ENCODE assay signal across 8 cellular contexts in the genomic region with DNA sequence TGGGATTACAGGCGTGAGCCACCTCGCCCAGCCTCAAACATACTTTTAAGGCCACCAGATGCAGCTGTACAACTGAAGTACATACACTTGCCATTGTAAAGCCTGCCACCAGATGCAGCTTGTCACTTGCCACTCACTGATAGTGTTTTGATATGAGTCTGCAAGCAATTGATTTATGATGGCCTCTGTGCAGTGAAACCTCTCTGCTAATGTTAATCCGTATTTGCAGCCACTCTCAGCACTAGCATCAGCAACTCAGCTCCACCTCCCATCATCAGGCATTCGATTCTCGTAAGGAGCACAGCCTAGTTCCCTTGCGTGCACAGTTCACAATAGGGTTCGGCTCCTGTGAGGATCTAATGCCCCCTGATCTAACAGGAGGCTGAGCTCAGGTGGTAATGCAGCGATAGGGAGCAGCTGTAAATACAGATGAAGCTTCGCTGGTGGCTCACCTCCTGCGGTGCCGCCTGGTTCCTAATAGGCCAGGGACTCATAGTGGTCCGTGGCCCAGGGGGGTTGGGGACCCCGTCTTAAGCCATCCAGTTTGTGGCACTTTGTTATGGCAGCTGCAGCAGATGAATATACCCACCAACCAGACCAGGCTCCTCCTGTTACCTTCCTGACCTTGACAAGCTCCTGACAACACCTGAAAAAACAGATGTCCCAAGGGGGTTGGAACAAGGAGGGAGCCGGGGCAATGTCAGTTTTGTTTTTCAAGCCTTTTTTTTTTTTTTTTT. TPM values are rescaled to one million over a fixed set of nuclear protein-coding genes. Genes with fewer than 3 reads are reported as not detected.
A peak's percentile ranks its signal among the peaks of the same experiment; 100 is the strongest.
DNase-seq lines count a peak whose midpoint lies in the region; ATAC-seq, FAIRE-seq and TF ChIP-seq lines count a peak whose summit lies in the region.

No MANE protein-coding gene starts in this region.

- H3K9ac ChIP-seq in K562 (ENCODE audit: insufficient read depth in 1 of 2, low read depth in 2 of 2, low read length in 2 of 2) = peak overlapping the region; percentile 3 to 91; a peak in 3 of 4 replicates

- peaks cover 9% of the 10 kb centered on the region for H3K4me1 Mint-ChIP-seq in Caco-2 (ENCODE audit: low read depth, unreplicated experiment)

- 85% methylated on average over 14 of the region's 14 CpGs for WGBS in K562 (ENCODE audit: insufficient coverage, low coverage, missing lambda C conversion rate)
- 62 to 75% methylated on average over 14 of the region's 14 CpGs for WGBS in testis, 2 donors

- no peak for ATAC-seq in K562
- no peak for ATAC-seq in GM21576 (IDR thresholded peaks at IDR 0.05; ENCODE audit: unreplicated experiment)
- ATAC-seq in HG02678 (IDR thresholded peaks at IDR 0.05; ENCODE audit: unreplicated experiment) = no peak

- TF ChIP-seq RAD21 in K562 (CRISPR knock-in tag; conservative IDR thresholded peaks at IDR 0.05 in 1 of 2, IDR thresholded peaks at IDR 0.05 in 1 of 2) = no peak

- H3K27ac ChIP-seq in K562 (ENCODE audit: extremely low read depth, low read depth, low read length) = peak overlapping the region; percentile 91; the same call in 1 of the 3 replicates
- H3K27ac ChIP-seq in testis = no peak overlapping the region

- CTCF ChIA-PET in Caco-2 (lab: Charles Lee) (interaction anchor here (0.6 to 1.7 kb wide), 6 partner anchors 8 to 415 kb away, joined by 3 to 9 read pairs (median 4); no protein-coding TSS in a partner anchor), K562 (lab: Yijun Ruan, JAX; ENCODE audit: low intra/inter-chr PET ratio) (no interaction called here)

- peak overlapping the region; percentile 12; the same call in 1 of the 2 replicates for H3K4me2 ChIP-seq in K562 (ENCODE audit: insufficient read depth, low read length)

- intact Hi-C loops in Caco-2 (cut with micrococcal nuclease; ENCODE audit: unreplicated experiment) (no loop called here), K562 (cut with micrococcal nuclease) (loop anchor here (5.0 kb wide), 1 partner anchor 58 kb away; no protein-coding TSS in a partner anchor), testis (cut with DNase I; ENCODE audit: low total_unique reads) (no loop called here)

- peaks cover 18% of the 10 kb centered on the region; the same call in 1 of the 2 replicates for H4K20me1 ChIP-seq in K562 (replicated peaks; ENCODE audit: control insufficient read depth, insufficient read depth, low read length)

- H3K36me3 ChIP-seq in Caco-2 (ENCODE audit: control insufficient read depth, insufficient read depth, low read length) (0 out of 2 replicates have a peak, but pooled peaks cover 1% of the 10 kb centered on the region), K562 (ENCODE audit: control insufficient read depth, insufficient read depth, low read length) (peaks cover 20% of the 10 kb centered on the region; the same call in 2 of the 3 replicates), neuron (ENCODE audit: insufficient read depth, low read length) (peaks cover 6% of the 10 kb centered on the region), testis (ENCODE audit: low read depth, missing control alignments) (no peaks in the 10 kb centered on the region)

- in situ Hi-C loops in K562 (cut with MboI) = no loop called here

- POLR2A ChIA-PET in Caco-2 (lab: Charles Lee) (interaction anchor here (0.6 to 1.7 kb wide), 10 partner anchors 9 to 92 kb away, joined by 3 to 18 read pairs (median 6); no protein-coding TSS in a partner anchor), K562 (lab: Yijun Ruan, JAX) (interaction anchor here (0.6 to 6.1 kb wide), 10 partner anchors 12 to 316 kb away, joined by 3 to 102 read pairs (median 6); no protein-coding TSS in a partner anchor)

- no peaks in the 10 kb centered on the region for H3K9me3 Mint-ChIP-seq in Caco-2 (ENCODE audit: unreplicated experiment)

- no peak for TF ChIP-seq CTCF in Caco-2 (IDR thresholded peaks at IDR 0.05; ENCODE audit: insufficient read depth in 1 of 2, low read depth in 1 of 2, low read length in 1 of 2, severe bottlenecking in 1 of 2, unreplicated experiment in 1 of 2)
- no peak for TF ChIP-seq CTCF in K562 (IDR thresholded peaks at IDR 0.05 in 2 of 3, conservative IDR thresholded peaks at IDR 0.05 in 1 of 3; ENCODE audit: insufficient read depth in 2 of 3, low read depth in 1 of 3, low read length in 3 of 3)
- no peak for TF ChIP-seq CTCF in testis (IDR thresholded peaks at IDR 0.05)

- no peaks in the 10 kb centered on the region for H3K27me3 Mint-ChIP-seq in Caco-2 (ENCODE audit: insufficient read depth, unreplicated experiment)

- DNase-seq in Caco-2 = no peak
- DNase-seq in NCI-H146 (lab: John Stamatoyannopoulos, UW) = peak; percentile 80
- DNase-seq in K562 (ENCODE audit: extremely low read depth in 1 of 4, low spot score in 3 of 4) = no peak
- DNase-seq in HPDE6-E6E7 (ENCODE audit: extremely low spot score) = no peak
- DNase-seq in testis = no peak

- H3K9me1 ChIP-seq in K562 (ENCODE audit: control insufficient read depth, insufficient read depth, low read length) = no peaks in the 10 kb centered on the region

- H2AFZ ChIP-seq in K562 (ENCODE audit: low read depth, low read length) (peak overlapping the region; percentile 88), neuron (ENCODE audit: low read depth, low read length) (peak overlapping the region; percentile 11)

- H3K4me1 ChIP-seq in Caco-2 = peaks cover 28% of the 10 kb centered on the region
- peaks cover 17 to 22% of the 10 kb centered on the region in 2 experiments; a peak in 4 of 5 replicates for H3K4me1 ChIP-seq in K562 (replicated peaks in 1 of 2; ENCODE audit: control insufficient read depth in 2 of 2, insufficient read depth in 2 of 2, low read length in 2 of 2)
- peaks cover 20% of the 10 kb centered on the region for H3K4me1 ChIP-seq in neuron (ENCODE audit: insufficient read depth, low read length)
- peaks cover 14% of the 10 kb centered on the region for H3K4me1 ChIP-seq in testis

- H3K27ac Mint-ChIP-seq in Caco-2 (ENCODE audit: unreplicated experiment) = peak overlapping the region; percentile 99

- BruUV-seq in Caco-2 (replicated peaks; lab: Mats Ljungman, UMichigan) (no TSS peak), K562 (replicated peaks; lab: Mats Ljungman, UMichigan) (no TSS peak)

- H3K27me3 ChIP-seq in Caco-2 (replicated peaks; ENCODE audit: control insufficient read depth, insufficient read depth, low read length) (no peaks in the 10 kb centered on the region), K562 (ENCODE audit: control insufficient read depth in 2 of 2, insufficient read depth in 2 of 2, low read length in 2 of 2) (no peaks in the 10 kb centered on the region), neuron (ENCODE audit: insufficient read depth, low read length) (no peaks in the 10 kb centered on the region), testis (no peaks in the 10 kb centered on the region)

- no peak for FAIRE-seq in K562 (lab: Jason Lieb, UNC)

- no peak for TF ChIP-seq POLR2A in K562 (conservative IDR thresholded peaks at IDR 0.05)
- no peak for TF ChIP-seq POLR2A in testis (IDR thresholded peaks at IDR 0.05)

- peak overlapping the region; percentile 100 for H3K4me3 Mint-ChIP-seq in Caco-2 (ENCODE audit: unreplicated experiment)

- H3K9me3 ChIP-seq in Caco-2 = no peaks in the 10 kb centered on the region
- H3K9me3 ChIP-seq in K562 (replicated peaks; ENCODE audit: control insufficient read depth, insufficient read depth, low read depth, low read length) = no peaks in the 10 kb centered on the region
- no peaks in the 10 kb centered on the region for H3K9me3 ChIP-seq in neuron (ENCODE audit: low read length)
- H3K9me3 ChIP-seq in testis = no peaks in the 10 kb centered on the region

- peaks cover 50% of the 10 kb centered on the region for H3K36me3 Mint-ChIP-seq in Caco-2 (ENCODE audit: insufficient read depth, unreplicated experiment)

- H3K4me3 ChIP-seq in Caco-2 (ENCODE audit: low read depth, low read length) (no peak overlapping the region; the same call in none of the 2 replicates), K562 (no peak overlapping the region), neuron (ENCODE audit: low read length) (no peak overlapping the region), testis (no peak overlapping the region)

- peaks cover 39% of the 10 kb centered on the region for H3K79me2 ChIP-seq in K562 (ENCODE audit: control insufficient read depth, insufficient read depth, low read length)

- no peak for TF ChIP-seq EP300 in K562 (IDR thresholded peaks at IDR 0.05; ENCODE audit: low read length)

RNA-seq across cellular contexts. Expression of gene HERPUD1, which starts 1.3 kb away (rescaled TPM):
- 240 and 296 TPM in 2 replicates for total RNA-seq in Caco-2 (2022)
- 163 and 256 TPM in 2 replicates for total RNA-seq in K562 (2011; cell fraction: chromatin; rRNA removed; ENCODE audit: low replicate concordance)
- 127 and 147 TPM in 2 replicates for total RNA-seq in K562 (2011; cell fraction: nucleolus; rRNA removed)
- 170 and 203 TPM in 2 replicates for total RNA-seq in K562 (2011; cell fraction: nucleoplasm; rRNA removed)
- 25.8 and 26.8 TPM in 2 replicates for total RNA-seq in K562 (2014; rRNA removed)
- 49.3 and 65.4 TPM in 2 replicates for total RNA-seq in K562 (2014; rRNA removed; fragmentation: Illumina TruSeq; extraction: Trizol)
- 18.1 and 19.2 TPM in 2 replicates for total RNA-seq in K562 (2015; rRNA removed; fragmentation: Illumina TruSeq; extraction: Trizol)
- total RNA-seq in K562 (2021) = 54.4 and 60.7 TPM in 2 replicates
- polyA plus RNA-seq in K562 (2011; rRNA removed) = 50.0 and 90.9 TPM in 2 replicates
- 36.4 and 59.0 TPM in 2 replicates for polyA plus RNA-seq in K562 (2011; cell fraction: cytosol; rRNA removed)
- polyA plus RNA-seq in K562 (2011; cell fraction: nucleus; rRNA removed) = 92.5 and 115 TPM in 2 replicates
- polyA plus RNA-seq in K562 (2012) = 28.0 and 112 TPM in 2 replicates
- 57.8 and 60.7 TPM in 2 replicates for polyA plus RNA-seq in K562 (2014; fragmentation: Illumina TruSeq; extraction: Trizol)
- 10 to 100 TPM; 14.2 to 17.8 TPM for polyA plus RNA-seq in K562 (2014; fragmentation: Nextera tagmentation; extraction: Ambion mirVana)
- polyA plus RNA-seq in K562 (2014; rRNA removed) = 32.0 and 37.4 TPM in 2 replicates
- polyA minus RNA-seq in K562 (2011; rRNA and poly(A)+ RNA removed) = 49.2 and 70.6 TPM in 2 replicates
- 36.1 and 42.5 TPM in 2 replicates for polyA minus RNA-seq in K562 (2011; cell fraction: cytosol; rRNA and poly(A)+ RNA removed)
- polyA minus RNA-seq in K562 (2011; cell fraction: nucleus; rRNA and poly(A)+ RNA removed) = 36.1 and 75.2 TPM in 2 replicates
- 10 to 100 TPM; 68.0 to 90.8 TPM for total RNA-seq in testis
- polyA plus RNA-seq in testis (ENCODE audit: insufficient read depth, low read depth, low replicate concordance) = 88.9 TPM

RNA-seq across cellular contexts. Expression of gene CETP, which starts 31.1 kb away (rescaled TPM):
- total RNA-seq in Caco-2 (2022) = not detected in 2 replicates
- total RNA-seq in K562 (2011; cell fraction: chromatin; rRNA removed; ENCODE audit: low replicate concordance) = 0.37 TPM in 1 of 2 replicates, not detected in the other
- 0.17 TPM in 1 of 2 replicates, not detected in the other for total RNA-seq in K562 (2011; cell fraction: nucleolus; rRNA removed)
- not detected in 2 replicates for total RNA-seq in K562 (2011; cell fraction: nucleoplasm; rRNA removed)
- total RNA-seq in K562 (2014; rRNA removed) = not detected in 2 replicates
- not detected in 2 replicates for total RNA-seq in K562 (2014; rRNA removed; fragmentation: Illumina TruSeq; extraction: Trizol)
- not detected in 2 replicates for total RNA-seq in K562 (2015; rRNA removed; fragmentation: Illumina TruSeq; extraction: Trizol)
- total RNA-seq in K562 (2021) = not detected in 2 replicates
- 0.05 TPM in 1 of 2 replicates, not detected in the other for polyA plus RNA-seq in K562 (2011; rRNA removed)
- 0.06 TPM in 1 of 2 replicates, not detected in the other for polyA plus RNA-seq in K562 (2011; cell fraction: cytosol; rRNA removed)
- polyA plus RNA-seq in K562 (2011; cell fraction: nucleus; rRNA removed) = 0.06 and 0.30 TPM in 2 replicates
- 0.06 TPM in 1 of 2 replicates, not detected in the other for polyA plus RNA-seq in K562 (2012)
- not detected in 2 replicates for polyA plus RNA-seq in K562 (2014; fragmentation: Illumina TruSeq; extraction: Trizol)
- under 1 TPM in 1 of 2 experiments, not detected in 1; 0.07 TPM for polyA plus RNA-seq in K562 (2014; fragmentation: Nextera tagmentation; extraction: Ambion mirVana)
- polyA plus RNA-seq in K562 (2014; rRNA removed) = 0.11 TPM in 1 of 2 replicates, not detected in the other
- not detected in 2 replicates for polyA minus RNA-seq in K562 (2011; rRNA and poly(A)+ RNA removed)
- polyA minus RNA-seq in K562 (2011; cell fraction: cytosol; rRNA and poly(A)+ RNA removed) = not detected in 2 replicates
- polyA minus RNA-seq in K562 (2011; cell fraction: nucleus; rRNA and poly(A)+ RNA removed) = not detected in 2 replicates
- under 1 TPM; 0.24 to 0.50 TPM for total RNA-seq in testis
- polyA plus RNA-seq in testis (ENCODE audit: insufficient read depth, low read depth, low replicate concordance) = 0.69 TPM

RNA-seq across cellular contexts. Expression of gene NLRC5, which starts 58.7 kb away (rescaled TPM):
- total RNA-seq in Caco-2 (2022) (1.6 and 1.9 TPM in 2 replicates), K562 (2014; rRNA removed) (0.59 TPM in 1 of 2 replicates, not detected in the other), K562 (2014; rRNA removed; fragmentation: Illumina TruSeq; extraction: Trizol) (0.06 TPM in 1 of 2 replicates, not detected in the other), K562 (2015; rRNA removed; fragmentation: Illumina TruSeq; extraction: Trizol) (not detected in 2 replicates), K562 (2021) (0.71 and 0.89 TPM in 2 replicates), testis (10 to 100 TPM; 12.0 to 14.9 TPM)
- 0.30 TPM in 1 of 2 replicates, not detected in the other for total RNA-seq in K562 (2011; cell fraction: chromatin; rRNA removed; ENCODE audit: low replicate concordance)
- total RNA-seq in K562 (2011; cell fraction: nucleolus; rRNA removed) = 0.26 and 1.0 TPM in 2 replicates
- not detected in 2 replicates for total RNA-seq in K562 (2011; cell fraction: nucleoplasm; rRNA removed)
- polyA plus RNA-seq in K562 (2011; rRNA removed) (0.26 TPM in 1 of 2 replicates, not detected in the other), K562 (2014; fragmentation: Illumina TruSeq; extraction: Trizol) (not detected in 2 replicates), K562 (2014; fragmentation: Nextera tagmentation; extraction: Ambion mirVana) (not detected), K562 (2014; rRNA removed) (not detected in 2 replicates), testis (ENCODE audit: insufficient read depth, low read depth, low replicate concordance) (10.3 TPM)
- 0.03 TPM in 1 of 2 replicates, not detected in the other for polyA plus RNA-seq in K562 (2011; cell fraction: cytosol; rRNA removed)
- polyA plus RNA-seq in K562 (2011; cell fraction: nucleus; rRNA removed) = 0.11 and 0.18 TPM in 2 replicates
- polyA plus RNA-seq in K562 (2012) = 0.12 and 0.29 TPM in 2 replicates
- 0.42 TPM in 1 of 2 replicates, not detected in the other for polyA minus RNA-seq in K562 (2011; rRNA and poly(A)+ RNA removed)
- polyA minus RNA-seq in K562 (2011; cell fraction: cytosol; rRNA and poly(A)+ RNA removed) = 1.2 TPM in 1 of 2 replicates, not detected in the other
- 0.94 TPM in 1 of 2 replicates, not detected in the other for polyA minus RNA-seq in K562 (2011; cell fraction: nucleus; rRNA and poly(A)+ RNA removed)
